Comparison of ENCODE assay signal across 24 cellular contexts in the genomic region with DNA sequence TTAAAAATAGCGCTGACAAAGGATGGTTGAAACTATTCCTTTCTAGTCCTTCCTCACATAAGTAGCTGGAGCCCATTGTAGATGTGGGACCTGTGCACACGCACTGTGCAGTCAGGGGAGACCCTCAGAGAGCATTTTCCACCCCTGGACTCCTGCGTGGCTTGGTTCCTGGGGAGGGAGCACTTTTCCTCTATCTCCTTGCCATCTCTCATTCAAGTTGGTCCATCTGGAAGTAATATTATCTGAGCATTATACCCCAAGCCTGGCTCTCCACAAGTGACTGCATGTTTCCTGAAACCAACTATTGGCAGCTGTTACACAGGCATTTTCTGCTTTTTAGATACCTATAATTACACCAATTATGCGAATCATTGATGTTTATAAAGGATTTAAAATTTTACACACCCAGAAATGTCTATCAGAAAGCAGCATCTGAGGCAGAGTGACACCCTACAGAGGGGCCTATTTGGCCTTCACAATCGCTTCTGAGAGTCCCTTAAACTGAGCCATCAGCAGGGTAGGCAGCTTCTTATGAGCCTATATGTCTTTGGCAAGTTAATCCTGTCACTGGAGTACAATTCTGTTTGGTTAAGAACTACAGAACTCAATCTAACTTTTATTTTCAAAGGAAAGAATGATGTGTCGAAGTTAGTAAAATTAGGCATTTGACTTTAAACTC. TPM values are rescaled to one million over a fixed set of nuclear protein-coding genes. Genes with fewer than 3 reads are reported as not detected.
DNase-seq lines count a peak whose midpoint lies in the region; ATAC-seq and TF ChIP-seq lines count a peak whose summit lies in the region.
"Had no signal": no experiment of that assay in that cellular context is flagged by ENCODE, and none has a peak within 500 bp of the region (broad histone marks: within the 10 kb centered on the region; RNA-seq: fewer than 3 reads in every experiment).

No MANE protein-coding gene starts in this region.

- ATAC-seq in SK-N-SH treated with all-trans-retinoic acid at 6 μM for 48 hours (peak; percentile 77), GM19397 (IDR thresholded peaks at IDR 0.05; ENCODE audit: unreplicated experiment) (no peak), GM18861 (IDR thresholded peaks at IDR 0.05; ENCODE audit: unreplicated experiment) (no peak)
- ATAC-seq: esophagus mucosa, right cardiac atrium had no signal

- in situ Hi-C loops in GM13976 (cut with MboI; ENCODE audit: low sequenced_read_pairs, unreplicated experiment): no loop called here

- no peaks in the 10 kb centered on the region for H3K27me3 ChIP-seq in dorsolateral prefrontal cortex

- no peak overlapping the region for H3K4me3 ChIP-seq in dorsolateral prefrontal cortex
- H3K4me3 ChIP-seq: spleen had no signal

- peak overlapping the region; percentile 61; the same call in 1 of the 2 replicates for H3K27ac ChIP-seq in C4-2B
- H3K27ac ChIP-seq in dorsolateral prefrontal cortex: no peak overlapping the region
- H3K27ac ChIP-seq: HL-60, KMS-11, spleen had no signal

- no peak for TF ChIP-seq CTCF in C4-2B (conservative IDR thresholded peaks at IDR 0.05)
- TF ChIP-seq CTCF in dorsolateral prefrontal cortex (IDR thresholded peaks at IDR 0.05 in 54 of 56, conservative IDR thresholded peaks at IDR 0.05 in 2 of 56; ENCODE audit: low read depth in 1 of 56, partially characterized antibody in 56 of 56): no peak
- TF ChIP-seq CTCF in GM13976 (IDR thresholded peaks at IDR 0.05; ENCODE audit: borderline replicate concordance, control extremely low read depth, extremely low read depth, insufficient read depth, missing control alignments): no peak

- intact Hi-C loops in dorsolateral prefrontal cortex (cut with DNase I): no loop called here

- DNase-seq in NCI-H146 (lab: John Stamatoyannopoulos, UW) (peak; percentile 63), NCI-H524 treated with DMSO at 0.1 percent for 48 hours (lab: John Stamatoyannopoulos, UW) (peak; percentile 90), dorsolateral prefrontal cortex (no peak), GM13976 (ENCODE audit: low spot score) (no peak)
- DNase-seq: activated CD4-positive, alpha-beta T cell treated with anti-CD3 and anti-CD28 coated beads for 48 hours; activated gamma-delta T cell; activated naive CD8-positive, alpha-beta T cell treated with anti-CD3 and anti-CD28 coated beads, Interleukin-2, amount 10 ng/mL, durations not matched to agents 7 days and 5 days; activated T-cell treated with anti-CD3 and anti-CD28 coated beads, Interleukin-2, amount 50 U/mL, for 24 hours; central memory CD4-positive, alpha-beta T cell; endodermal cell; NCI-H2107; NCI-H774; OCI-M1; posterior cingulate gyrus; right cardiac atrium; spleen; stimulated activated CD4-positive, alpha-beta T cell treated with anti-CD3 and anti-CD28 coated beads, Interleukin-4, amount 100 ng/mL, for 1 hour had no signal

TF ChIP-seq in SK-N-SH treated with all-trans-retinoic acid at 6 μM for 48 hours, 23 proteins besides CTCF, POLR2A, EP300 and RAD21:
- peak; percentile 87 for TF ChIP-seq TCF4 (CRISPR knock-in tag; IDR thresholded peaks at IDR 0.05; ENCODE audit: borderline replicate concordance)
- no peak for TF ChIP-seq RARB (CRISPR knock-in tag; IDR thresholded peaks at IDR 0.05)

RNA-seq across cellular contexts. Expression of a gene that starts 18.7 kb away (rescaled TPM):
- total RNA-seq in dorsolateral prefrontal cortex: 1 to 10 TPM; 1.8 to 6.0 (median 3.8) TPM

Comparison
In these comparisons a context has a peak if more than half of its experiments do, and no peak if none do; other contexts are left out.
1. DNase-seq: peak in NCI-H146 (single experiment) and NCI-H524 treated with DMSO at 0.1 percent for 48 hours (single experiment); none in dorsolateral prefrontal cortex (0 of 10) and GM13976 (single experiment).